Comparison of ENCODE assay signal across 8 cellular contexts in genomic region chr3:180802837-180803236, GRCh38.
DNase-seq lines count a peak whose midpoint lies in the region; ATAC-seq and TF ChIP-seq lines count a peak whose summit lies in the region.

No MANE protein-coding gene starts in this region.

- in situ Hi-C loops in astrocyte of the cerebellum (cut with HindIII; ENCODE audit: low sequenced_read_pairs) = no loop called here

- DNase-seq in NCI-H1092 treated with DMSO at 0.1 percent for 48 hours (lab: John Stamatoyannopoulos, UW) = peak; percentile 58
- DNase-seq in astrocyte of the cerebellum (ENCODE audit: low read depth) = peak; percentile 3
- DNase-seq in posterior vena cava (ENCODE audit: low spot score) = no peak
- no peak for DNase-seq in HuH-7.5 (ENCODE audit: low spot score)
- DNase-seq in activated CD4-positive, alpha-beta T cell treated with anti-CD3 and anti-CD28 coated beads for 1 hour = no peak

- H3K9me3 Mint-ChIP-seq in nephron = no peaks in the 10 kb centered on the region

- TF ChIP-seq CTCF in GM12872 (IDR thresholded peaks at IDR 0.05; ENCODE audit: insufficient read depth, low read depth, low read length) (peak; percentile 38; the same call in 2 of the 3 replicates), astrocyte of the cerebellum (IDR thresholded peaks at IDR 0.05; ENCODE audit: low read depth, low read length, missing control alignments) (peak; percentile 62), nephron (IDR thresholded peaks at IDR 0.05; ENCODE audit: unreplicated experiment in 3 of 3) (peak; percentile 62 to 77 (median 67))

- no peak overlapping the region for H3K4me3 ChIP-seq in astrocyte of the cerebellum (ENCODE audit: low read depth, low read length)

- H3K27me3 Mint-ChIP-seq in nephron (ENCODE audit: low read depth) = peaks cover 3% of the 10 kb centered on the region

- ATAC-seq in HG02981 (IDR thresholded peaks at IDR 0.05; ENCODE audit: unreplicated experiment) = no peak

- H3K4me3 Mint-ChIP-seq in nephron = no peak overlapping the region

- intact Hi-C loops in posterior vena cava (cut with DNase I) = no loop called here

- H3K27ac Mint-ChIP-seq in nephron = no peak overlapping the region

- H3K36me3 Mint-ChIP-seq in nephron (ENCODE audit: low read depth) = no peaks in the 10 kb centered on the region

- H3K4me1 Mint-ChIP-seq in nephron = peaks cover 4% of the 10 kb centered on the region

Comparison
In these comparisons a context has a peak if more than half of its experiments do, and no peak if none do; other contexts are left out.
1. DNase-seq: peak in NCI-H1092 treated with DMSO at 0.1 percent for 48 hours (single experiment) and astrocyte of the cerebellum (single experiment); none in posterior vena cava (single experiment), HuH-7.5 (single experiment) and activated CD4-positive, alpha-beta T cell treated with anti-CD3 and anti-CD28 coated beads for 1 hour (single experiment).
2. Peak in every context shown above with its lines, with median percentiles within 50 percentile points of each other: CTCF ChIP-seq.